19 cellular contexts compared by ENCODE assay signal in the genomic region with DNA sequence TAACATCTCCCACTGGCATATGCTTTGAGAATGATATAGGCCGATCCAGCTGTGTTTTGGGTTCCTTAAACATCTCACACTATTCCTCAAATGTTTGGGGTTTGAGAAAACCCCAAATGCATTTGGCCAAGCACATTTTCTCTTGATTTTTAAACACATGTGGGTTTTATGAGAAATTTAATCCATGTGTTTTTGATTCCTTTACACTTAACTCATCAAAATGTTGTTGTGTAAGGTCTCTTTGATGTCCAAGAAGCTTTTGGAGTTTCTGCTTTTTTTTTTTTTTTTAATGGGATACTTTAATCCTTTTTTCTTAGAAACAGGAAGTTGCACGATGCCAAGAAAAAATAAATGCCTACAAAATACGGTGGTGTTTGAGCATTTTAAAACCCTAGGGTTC.
DNase-seq lines count a peak whose midpoint lies in the region; TF ChIP-seq lines count a peak whose summit lies in the region.
"Had no signal": no experiment of that assay in that cellular context is flagged by ENCODE, and none has a peak within 500 bp of the region (broad histone marks: within the 10 kb centered on the region; RNA-seq: fewer than 3 reads in every experiment).

No MANE protein-coding gene starts in this region.

- in situ Hi-C loops in KBM-7 (cut with MboI; ENCODE audit: low pct_unique_long_range_greater_than_20kb, low sequenced_read_pairs), result no loop called here

- peak; percentile 84 for DNase-seq in EH (ENCODE audit: low read depth)
- peak; percentile 68 for DNase-seq in KBM-7
- peak; percentile 53 for DNase-seq in choroid plexus epithelial cell (ENCODE audit: low read depth)
- DNase-seq in skeletal muscle cell (ENCODE audit: low read depth), result peak; percentile 31
- no peak for DNase-seq in T1000 (lab: John Stamatoyannopoulos, UW)
- DNase-seq in HK-2 (ENCODE audit: unreplicated experiment), result no peak
- DNase-seq in NCI-H1436 treated with DMSO at 0.1 percent for 48 hours (lab: John Stamatoyannopoulos, UW), result no peak
- DNase-seq: activated CD4-positive, alpha-beta T cell treated with anti-CD3 and anti-CD28 coated beads, Interleukin-2, amount 10 ng/mL, durations not matched to agents 7 days and 5 days; CD8-positive, alpha-beta T cell; effector memory CD4-positive, alpha-beta T cell; Kasumi-1; left lung; NCI-H446; sigmoid colon; stimulated activated CD4-positive, alpha-beta T cell treated with anti-CD3 and anti-CD28 coated beads, Interleukin-4, amount 100 ng/mL, for 24 hours; T-helper 9 cell; testis had no signal

- H3K4me3 ChIP-seq in choroid plexus epithelial cell (ENCODE audit: low read depth, low read length), result no peak overlapping the region
- no peak overlapping the region for H3K4me3 ChIP-seq in skeletal muscle cell (ENCODE audit: low read depth, low read length)
- H3K4me3 ChIP-seq: gastroesophageal sphincter, left lung, sigmoid colon, SJCRH30, testis had no signal

- no peak for TF ChIP-seq CTCF in choroid plexus epithelial cell (conservative IDR thresholded peaks at IDR 0.05; ENCODE audit: low read depth, low read length)

Comparison
In these comparisons a context has a peak if more than half of its experiments do, and no peak if none do; other contexts are left out.
1. DNase-seq: peak in EH (single experiment), KBM-7 (single experiment), choroid plexus epithelial cell (single experiment) and skeletal muscle cell (single experiment); none in T1000 (single experiment), HK-2 (single experiment) and NCI-H1436 treated with DMSO at 0.1 percent for 48 hours (single experiment).